ENCODE assay signal across 25 cellular contexts in the genomic region with DNA sequence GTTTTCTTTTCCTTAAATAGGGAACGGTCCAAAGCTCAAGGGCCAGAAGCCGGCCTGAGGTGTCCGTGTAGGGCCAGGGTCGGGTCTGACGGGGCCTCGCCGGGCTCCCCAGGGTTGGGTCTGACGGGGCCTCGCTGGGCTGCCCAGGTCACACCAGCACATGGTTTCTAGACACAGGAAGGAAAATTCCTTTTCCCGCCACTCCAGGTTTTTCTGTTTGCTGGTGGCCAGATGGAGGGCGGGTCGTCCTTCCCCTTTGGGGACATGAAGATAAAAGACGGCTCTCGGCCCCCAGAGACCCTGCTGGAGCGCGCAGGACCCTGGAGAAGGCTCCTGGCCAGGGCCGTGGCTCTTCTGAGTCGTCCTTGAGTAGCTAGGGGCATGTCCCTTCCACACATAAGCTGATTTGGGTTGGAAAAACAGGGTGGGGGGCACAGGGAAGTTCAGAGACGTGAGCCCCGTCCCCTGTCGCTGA. TPM values are rescaled to one million over a fixed set of nuclear protein-coding genes. Genes with fewer than 3 reads are reported as not detected.
"Had no signal": no experiment of that assay in that cellular context is flagged by ENCODE, and none has a peak within 500 bp of the region (broad histone marks: within the 10 kb centered on the region; RNA-seq: fewer than 3 reads in every experiment).

No MANE protein-coding gene starts in this region.

- H3K9me3 ChIP-seq: esophagus squamous epithelium, left ventricle myocardium inferior, lower lobe of right lung, prostate gland, right atrium auricular region, sigmoid colon, suprapubic skin, transverse colon, upper lobe of right lung, uterus had no signal

- H3K27ac ChIP-seq: esophagus squamous epithelium, left ventricle myocardium inferior, lower lobe of right lung, prostate gland, right atrium auricular region, sigmoid colon, suprapubic skin, transverse colon, upper lobe of right lung, uterus had no signal

- H3K9me3 Mint-ChIP-seq: effector memory CD8-positive, alpha-beta T cell had no signal

- H3K27me3 Mint-ChIP-seq: effector memory CD8-positive, alpha-beta T cell; stimulated activated naive CD8-positive, alpha-beta T cell treated with anti-CD3 and anti-CD28 coated beads, Interleukin-15, amount 100 ng/mL, for 72 hours had no signal

- H3K4me3 ChIP-seq: esophagus squamous epithelium, left ventricle myocardium inferior, lower lobe of right lung, prostate gland, right atrium auricular region, sigmoid colon, suprapubic skin, transverse colon, upper lobe of right lung, uterus had no signal

- ATAC-seq: effector memory CD8-positive, alpha-beta T cell; left colon; natural killer cell had no signal

- H3K4me1 ChIP-seq: esophagus squamous epithelium, left ventricle myocardium inferior, lower lobe of right lung, prostate gland, right atrium auricular region, sigmoid colon, suprapubic skin, transverse colon, upper lobe of right lung, uterus had no signal

- FAIRE-seq: endometrium, frontal cortex had no signal

- H3K27ac Mint-ChIP-seq: effector memory CD8-positive, alpha-beta T cell; natural killer cell had no signal

- H3K4me3 Mint-ChIP-seq: effector memory CD8-positive, alpha-beta T cell; natural killer cell; stimulated activated naive CD8-positive, alpha-beta T cell treated with anti-CD3 and anti-CD28 coated beads, Interleukin-15, amount 100 ng/mL, for 72 hours had no signal

- H3K4me1 Mint-ChIP-seq: stimulated activated naive CD8-positive, alpha-beta T cell treated with anti-CD3 and anti-CD28 coated beads, Interleukin-15, amount 100 ng/mL, for 72 hours had no signal

- H3K36me3 Mint-ChIP-seq: natural killer cell had no signal

- H3K36me3 ChIP-seq: uterus had no signal

- DNase-seq: central memory CD4-positive, alpha-beta T cell; cortex of kidney; effector memory CD8-positive, alpha-beta T cell; erythroblast; esophagus squamous epithelium; left colon; left ventricle myocardium inferior; natural killer cell; sigmoid colon; stimulated activated naive CD4-positive, alpha-beta T cell; stimulated activated naive CD8-positive, alpha-beta T cell treated with anti-CD3 and anti-CD28 coated beads, Interleukin-15, amount 100 ng/mL, for 72 hours; transverse colon; upper lobe of right lung; uterus had no signal

RNA-seq across cellular contexts. Expression of gene TMEM271, which starts 42.0 kb away (rescaled TPM):
- total RNA-seq: dermis microvascular lymphatic vessel endothelial cell, kidney epithelial cell, left colon, left ventricle myocardium inferior, lower lobe of right lung, mononuclear cell, natural killer cell, omental fat pad, right atrium auricular region, skeletal muscle tissue, transverse colon, upper lobe of right lung, uterus had no signal
